8 cellular contexts compared by ENCODE assay signal in genomic region chr6:158818008-158818579, GRCh38. TPM values are rescaled to one million over a fixed set of nuclear protein-coding genes. Genes with fewer than 3 reads are reported as not detected.
A peak's percentile ranks its signal among the peaks of the same experiment; 100 is the strongest.
DNase-seq lines count a peak whose midpoint lies in the region; ATAC-seq, FAIRE-seq and TF ChIP-seq lines count a peak whose summit lies in the region.

No MANE protein-coding gene starts in this region.

- peaks cover 30% of the 10 kb centered on the region for H3K4me1 ChIP-seq in A549
- H3K4me1 ChIP-seq in endocrine pancreas (ENCODE audit: control insufficient read depth, insufficient read depth, low read length) = no peaks in the 10 kb centered on the region

- peak overlapping the region; percentile 92 for H3K4me2 ChIP-seq in A549

- H3K9ac ChIP-seq in endocrine pancreas (ENCODE audit: control insufficient read depth, insufficient read depth, low read length) = peak overlapping the region; percentile 88

- no peak for FAIRE-seq in A549 (lab: Jason Lieb, UNC)

- CTCF ChIA-PET in A549 (lab: Yijun Ruan, JAX) = no interaction called here
- CTCF ChIA-PET in activated CD8-positive, alpha-beta memory T cell treated with anti-CD3 and anti-CD28 coated beads, Interleukin-2, amount 10 ng/mL, durations not matched to agents 7 days and 5 days (lab: Charles Lee) = no interaction called here

- H3K9me3 ChIP-seq in A549 = no peaks in the 10 kb centered on the region
- H3K9me3 ChIP-seq in endocrine pancreas (ENCODE audit: control insufficient read depth, low read length) = no peaks in the 10 kb centered on the region

- peak; percentile 70 to 76 for DNase-seq in A549 (ENCODE audit: low read depth in 1 of 2, low spot score in 1 of 2)
- DNase-seq in NCI-H748 treated with DMSO at 0.1 percent for 48 hours (lab: John Stamatoyannopoulos, UW) = peak; percentile 33
- peak; percentile 82 for DNase-seq in activated CD8-positive, alpha-beta memory T cell treated with anti-CD3 and anti-CD28 coated beads, Interleukin-2, amount 10 ng/mL, durations not matched to agents 7 days and 5 days
- DNase-seq in mesothelial cell of epicardium (ENCODE audit: low spot score in 2 of 2, unreplicated experiment in 2 of 2) = peak; percentile 63 to 81
- peak; percentile 41 to 61 for DNase-seq in stimulated activated CD8-positive, alpha-beta memory T cell treated with anti-CD3 and anti-CD28 coated beads, Interleukin-4, amount 100 ng/mL, for 1 hour (ENCODE audit: low read depth in 2 of 2, low spot score in 1 of 2)

- no peak for TF ChIP-seq EP300 in A549 (IDR thresholded peaks at IDR 0.05)

- no peaks in the 10 kb centered on the region for H3K27me3 Mint-ChIP-seq in activated CD8-positive, alpha-beta memory T cell treated with anti-CD3 and anti-CD28 coated beads, Interleukin-2, amount 10 ng/mL, durations not matched to agents 7 days and 5 days
- H3K27me3 Mint-ChIP-seq in mesothelial cell of epicardium (ENCODE audit: low read depth) = no peaks in the 10 kb centered on the region

- peaks cover 48% of the 10 kb centered on the region for H3K36me3 Mint-ChIP-seq in activated CD8-positive, alpha-beta memory T cell treated with anti-CD3 and anti-CD28 coated beads, Interleukin-2, amount 10 ng/mL, durations not matched to agents 7 days and 5 days
- H3K36me3 Mint-ChIP-seq in mesothelial cell of epicardium = peaks cover 5% of the 10 kb centered on the region

- H3K4me3 Mint-ChIP-seq in activated CD8-positive, alpha-beta memory T cell treated with anti-CD3 and anti-CD28 coated beads, Interleukin-2, amount 10 ng/mL, durations not matched to agents 7 days and 5 days = peak overlapping the region; percentile 99
- peak overlapping the region; percentile 99 for H3K4me3 Mint-ChIP-seq in mesothelial cell of epicardium

- peak overlapping the region; percentile 98 to 99 for H3K27ac ChIP-seq in A549

- peaks cover 54% of the 10 kb centered on the region for H3K4me1 Mint-ChIP-seq in activated CD8-positive, alpha-beta memory T cell treated with anti-CD3 and anti-CD28 coated beads, Interleukin-2, amount 10 ng/mL, durations not matched to agents 7 days and 5 days
- H3K4me1 Mint-ChIP-seq in mesothelial cell of epicardium = peaks cover 45% of the 10 kb centered on the region

- ATAC-seq in A549 (peak; percentile 73 to 76), GM18520 (IDR thresholded peaks at IDR 0.05; ENCODE audit: unreplicated experiment) (peak; percentile 22), HG03097 (IDR thresholded peaks at IDR 0.05; ENCODE audit: low FRiP score, unreplicated experiment) (peak; percentile 37)
- peak; percentile 59 for ATAC-seq in activated CD8-positive, alpha-beta memory T cell treated with anti-CD3 and anti-CD28 coated beads, Interleukin-2, amount 10 ng/mL, durations not matched to agents 7 days and 5 days

- peak overlapping the region; percentile 98 for H3K27ac Mint-ChIP-seq in activated CD8-positive, alpha-beta memory T cell treated with anti-CD3 and anti-CD28 coated beads, Interleukin-2, amount 10 ng/mL, durations not matched to agents 7 days and 5 days
- H3K27ac Mint-ChIP-seq in mesothelial cell of epicardium = peak overlapping the region; percentile 100

- WGBS in A549 (ENCODE audit: missing lambda C conversion rate) = 0% methylated on average over 10 of the region's 53 CpGs

- no peaks in the 10 kb centered on the region for H3K27me3 ChIP-seq in endocrine pancreas (ENCODE audit: control insufficient read depth, insufficient read depth, low read length)

- H3K36me3 ChIP-seq in endocrine pancreas (ENCODE audit: control insufficient read depth, insufficient read depth, low read length) = no peaks in the 10 kb centered on the region

- POLR2A ChIA-PET in A549 (lab: Yijun Ruan, JAX) = interaction anchor here (1.1 to 2.2 kb wide), 2 partner anchors 35 to 52 kb away, joined by 3 to 17 read pairs; no protein-coding TSS in a partner anchor

- 0 out of 5 replicates have a peak, but pooled peaks of 1 of the 2 experiments have one; percentile 8 for TF ChIP-seq RAD21 in A549 (conservative IDR thresholded peaks at IDR 0.05 in 1 of 2, IDR thresholded peaks at IDR 0.05 in 1 of 2)

- H3K4me3 ChIP-seq in A549 (peak overlapping the region; percentile 90), endocrine pancreas (ENCODE audit: control insufficient read depth, insufficient read depth, low read length) (peak overlapping the region; percentile 90)

- no peak for TF ChIP-seq CTCF in A549 (IDR thresholded peaks at IDR 0.05)
- TF ChIP-seq CTCF in mesothelial cell of epicardium (IDR thresholded peaks at IDR 0.05; ENCODE audit: unreplicated experiment) = no peak

- peak; percentile 94 for TF ChIP-seq POLR2A in A549 (IDR thresholded peaks at IDR 0.05; ENCODE audit: low read length)

- H3K9me3 Mint-ChIP-seq in activated CD8-positive, alpha-beta memory T cell treated with anti-CD3 and anti-CD28 coated beads, Interleukin-2, amount 10 ng/mL, durations not matched to agents 7 days and 5 days (ENCODE audit: low read depth) = no peaks in the 10 kb centered on the region
- H3K9me3 Mint-ChIP-seq in mesothelial cell of epicardium = no peaks in the 10 kb centered on the region

TF ChIP-seq in A549, 52 proteins besides CTCF, POLR2A, EP300 and RAD21:
- TF ChIP-seq SMC3 (IDR thresholded peaks at IDR 0.05) (no peak), POLR2AphosphoS2 (conservative IDR thresholded peaks at IDR 0.05; ENCODE audit: low read length) (no peak), BCL3 (IDR thresholded peaks at IDR 0.05) (peak; percentile 78; the same call in 2 of the 3 replicates), MAZ (IDR thresholded peaks at IDR 0.05; ENCODE audit: borderline replicate concordance, low read depth, low read length) (peak; percentile 24; the same call in 1 of the 2 replicates), CHD4 (IDR thresholded peaks at IDR 0.05; ENCODE audit: borderline replicate concordance) (no peak), PHF8 (IDR thresholded peaks at IDR 0.05; ENCODE audit: borderline replicate concordance, low read depth) (peak; percentile 28; the same call in 1 of the 2 replicates), JUN (IDR thresholded peaks at IDR 0.05) (peak; percentile 55 to 73; a peak in 2 of 5 replicates), ESRRA (IDR thresholded peaks at IDR 0.05; ENCODE audit: borderline replicate concordance, low read length) (no peak), REST (IDR thresholded peaks at IDR 0.05) (no peak), TFCP2L1 (CRISPR knock-in tag; IDR thresholded peaks at IDR 0.05) (peak; percentile 47; the same call in 1 of the 2 replicates), MAX (IDR thresholded peaks at IDR 0.05) (peak; percentile 46), HOXB13 (CRISPR knock-in tag; IDR thresholded peaks at IDR 0.05; ENCODE audit: low read depth) (no peak), FOSL2 (IDR thresholded peaks at IDR 0.05) (peak; percentile 33; the same call in 1 of the 2 replicates), FOSL2 (CRISPR knock-in tag; IDR thresholded peaks at IDR 0.05) (peak; percentile 86)

RNA-seq across cellular contexts. Expression of gene EZR, which starts 1.1 kb away (rescaled TPM):
- polyA plus RNA-seq in A549 (2011; rRNA removed) (207 and 254 TPM in 2 replicates), A549 (2017; fragmentation: RNase III; extraction: RNeasy Plus Mini Kit Qiagen cat#74134 plus additional on column Dnase treatment) (219 to 259 TPM (median 219 TPM) in 3 replicates)
- polyA plus RNA-seq in A549 (2012; cell fraction: cytosol; rRNA removed) = 181 and 208 TPM in 2 replicates
- polyA plus RNA-seq in A549 (2012; cell fraction: nucleus; rRNA removed) = 283 and 311 TPM in 2 replicates
- 183 and 197 TPM in 2 replicates for polyA minus RNA-seq in A549 (2011; rRNA and poly(A)+ RNA removed)
- total RNA-seq in activated CD8-positive, alpha-beta memory T cell treated with anti-CD3 and anti-CD28 coated beads, Interleukin-2, amount 10 ng/mL, durations not matched to agents 7 days and 5 days = 100 to 1,000 TPM; 187 to 214 TPM
- 195 to 208 TPM (median 204 TPM) in 3 replicates for total RNA-seq in mesothelial cell of epicardium

Comparison
In these comparisons a context has a peak if more than half of its experiments do, and no peak if none do; other contexts are left out.
1. Peak in every context shown above with its lines: DNase-seq, ATAC-seq, H3K4me3 ChIP-seq and H3K27ac ChIP-seq.
2. ATAC-seq: peak in every context shown above with its lines; median percentile 74 in A549; 59 in activated CD8-positive, alpha-beta memory T cell treated with anti-CD3 and anti-CD28 coated beads, Interleukin-2, amount 10 ng/mL, durations not matched to agents 7 days and 5 days; 37 in HG03097; 22 in GM18520.